8 cellular contexts compared by ENCODE assay signal in the genomic region with DNA sequence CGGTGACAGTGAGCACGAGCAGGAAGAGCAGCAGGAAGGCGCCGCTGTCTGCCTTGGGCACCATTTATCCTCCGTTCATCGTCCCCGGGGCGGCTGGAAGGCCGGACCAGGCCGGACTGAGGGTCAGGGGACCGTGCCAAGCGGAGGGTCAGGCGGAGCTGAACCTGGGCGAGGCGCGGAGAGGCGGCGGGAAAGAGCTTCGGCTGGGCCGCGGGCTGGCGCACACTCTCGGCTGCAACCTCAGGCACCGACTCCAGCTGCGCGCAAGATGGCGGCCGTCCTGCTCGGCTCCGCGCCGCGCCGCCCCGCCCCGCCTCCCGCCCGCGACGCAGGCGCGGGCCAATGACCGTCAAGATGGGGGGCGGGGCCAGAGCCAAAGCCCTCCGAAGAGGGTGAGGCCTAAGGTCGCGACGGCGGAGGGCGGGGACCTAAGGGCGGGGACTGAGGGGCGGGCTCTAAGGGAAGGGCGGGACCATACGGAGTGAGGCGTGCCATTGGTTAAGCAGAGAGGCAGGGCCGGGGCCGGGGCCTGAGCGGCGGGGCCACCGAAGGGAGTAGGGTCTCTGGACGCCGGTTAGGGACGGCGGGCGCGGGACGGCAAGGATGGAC. TPM values are rescaled to one million over a fixed set of nuclear protein-coding genes. Genes with fewer than 3 reads are reported as not detected.
DNase-seq lines count a peak whose midpoint lies in the region; ATAC-seq and TF ChIP-seq lines count a peak whose summit lies in the region.

A gene with protein sequence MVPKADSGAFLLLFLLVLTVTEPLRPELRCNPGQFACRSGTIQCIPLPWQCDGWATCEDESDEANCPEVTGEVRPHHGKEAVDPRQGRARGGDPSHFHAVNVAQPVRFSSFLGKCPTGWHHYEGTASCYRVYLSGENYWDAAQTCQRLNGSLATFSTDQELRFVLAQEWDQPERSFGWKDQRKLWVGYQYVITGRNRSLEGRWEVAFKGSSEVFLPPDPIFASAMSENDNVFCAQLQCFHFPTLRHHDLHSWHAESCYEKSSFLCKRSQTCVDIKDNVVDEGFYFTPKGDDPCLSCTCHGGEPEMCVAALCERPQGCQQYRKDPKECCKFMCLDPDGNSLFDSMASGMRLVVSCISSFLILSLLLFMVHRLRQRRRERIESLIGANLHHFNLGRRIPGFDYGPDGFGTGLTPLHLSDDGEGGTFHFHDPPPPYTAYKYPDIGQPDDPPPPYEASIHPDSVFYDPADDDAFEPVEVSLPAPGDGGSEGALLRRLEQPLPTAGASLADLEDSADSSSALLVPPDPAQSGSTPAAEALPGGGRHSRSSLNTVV (minus strand): TSS at position 270 of the 609 bp plus-strand sequence. CDS start 206 bp downstream, at position 64.

- CTCF ChIA-PET in RWPE1 (lab: Yijun Ruan, JAX), result no interaction called here

- no peak for TF ChIP-seq CTCF in DOHH2 (IDR thresholded peaks at IDR 0.05; ENCODE audit: low read depth, low read length, poor library complexity, severe bottlenecking)
- no peak for TF ChIP-seq CTCF in RWPE1 (conservative IDR thresholded peaks at IDR 0.05; ENCODE audit: low read depth)
- no peak for TF ChIP-seq CTCF in fibroblast of lung (conservative IDR thresholded peaks at IDR 0.05 in 1 of 2, IDR thresholded peaks at IDR 0.05 in 1 of 2; ENCODE audit: low read depth in 1 of 2, low read length in 2 of 2)

- H3K27ac ChIP-seq in DOHH2 (ENCODE audit: low read depth, low read length) (no peak within 1 kb of the TSS; the same call in 1 of the 2 replicates), RWPE1 (peak within 1 kb of the TSS; percentile 86), fibroblast of lung (ENCODE audit: insufficient read depth, low read length) (peak within 1 kb of the TSS; percentile 78)

- H3K9ac ChIP-seq in fibroblast of lung (ENCODE audit: insufficient read depth, low read length), result peak within 1 kb of the TSS; percentile 84

- peak; percentile 82 for DNase-seq in GOT3 (lab: John Stamatoyannopoulos, UW)
- DNase-seq in LoVo (ENCODE audit: low spot score), result peak; percentile 98
- peak; percentile 95 for DNase-seq in RWPE1 (ENCODE audit: low spot score)
- peak; percentile 93 to 95 for DNase-seq in fibroblast of lung (ENCODE audit: low read depth in 2 of 2)
- DNase-seq in naive thymus-derived CD8-positive, alpha-beta T cell, result peak; percentile 88 to 98 (median 96)
- DNase-seq in stimulated activated naive B cell treated with anti-CD40 and anti-IgM and Interleukin-4, amounts not matched to agents 10 μg/mL and 1 μg/mL and 100 μg/mL, for 72 hours, result peak; percentile 89

- H3F3A ChIP-seq in DOHH2 (ENCODE audit: control insufficient read depth, insufficient read depth), result peaks cover 3% of the 10 kb centered on the region; the same call in 1 of the 2 replicates

- peak within 1 kb of the TSS; percentile 79 for H3K27ac Mint-ChIP-seq in activated T-helper 17 cell treated with anti-CD3 and anti-CD28 coated beads, Interleukin-2, amount 50 U/mL, for 72 hours
- H3K27ac Mint-ChIP-seq in naive thymus-derived CD8-positive, alpha-beta T cell, result peak within 1 kb of the TSS; percentile 83 to 94 (median 91)
- H3K27ac Mint-ChIP-seq in stimulated activated naive B cell treated with anti-CD40 and anti-IgM and Interleukin-4, amounts not matched to agents 10 μg/mL and 1 μg/mL and 100 μg/mL, for 72 hours, result peak within 1 kb of the TSS; percentile 86

- no peaks in the 10 kb centered on the region for H3K27me3 Mint-ChIP-seq in activated T-helper 17 cell treated with anti-CD3 and anti-CD28 coated beads, Interleukin-2, amount 50 U/mL, for 72 hours
- H3K27me3 Mint-ChIP-seq in naive thymus-derived CD8-positive, alpha-beta T cell, result no peaks in the 10 kb centered on the region
- no peaks in the 10 kb centered on the region for H3K27me3 Mint-ChIP-seq in stimulated activated naive B cell treated with anti-CD40 and anti-IgM and Interleukin-4, amounts not matched to agents 10 μg/mL and 1 μg/mL and 100 μg/mL, for 72 hours

- peaks cover 15% of the 10 kb centered on the region for H3K4me1 Mint-ChIP-seq in activated T-helper 17 cell treated with anti-CD3 and anti-CD28 coated beads, Interleukin-2, amount 50 U/mL, for 72 hours
- H3K4me1 Mint-ChIP-seq in naive thymus-derived CD8-positive, alpha-beta T cell, result peaks cover 25 to 54% (median 51%) of the 10 kb centered on the region in 4 donors
- peaks cover 36 to 54% of the 10 kb centered on the region in 2 donors for H3K4me1 Mint-ChIP-seq in stimulated activated naive B cell treated with anti-CD40 and anti-IgM and Interleukin-4, amounts not matched to agents 10 μg/mL and 1 μg/mL and 100 μg/mL, for 72 hours

- H3K36me3 ChIP-seq in DOHH2 (ENCODE audit: control insufficient read depth, low read length) (peaks cover 5% of the 10 kb centered on the region), fibroblast of lung (ENCODE audit: control insufficient read depth, insufficient read depth, low read length) (peaks cover 6% of the 10 kb centered on the region)

- peak; percentile 98 for ATAC-seq in activated T-helper 17 cell treated with anti-CD3 and anti-CD28 coated beads, Interleukin-2, amount 50 U/mL, for 72 hours (replicated peaks)
- peak; percentile 93 to 96 for ATAC-seq in naive thymus-derived CD8-positive, alpha-beta T cell
- ATAC-seq in stimulated activated naive B cell treated with anti-CD40 and anti-IgM and Interleukin-4, amounts not matched to agents 10 μg/mL and 1 μg/mL and 100 μg/mL, for 72 hours (replicated peaks), result peak; percentile 95

- peak within 1 kb of the TSS; percentile 85 for H3K4me3 ChIP-seq in DOHH2 (ENCODE audit: low read length)
- H3K4me3 ChIP-seq in fibroblast of lung (replicated peaks in 1 of 4; ENCODE audit: control extremely low read depth in 1 of 4, insufficient read depth in 1 of 4, low read depth in 3 of 4, low read length in 4 of 4), result peak within 1 kb of the TSS; percentile 77 to 88 (median 84)

- peaks cover 45% of the 10 kb centered on the region for H3K4me1 ChIP-seq in DOHH2 (ENCODE audit: control insufficient read depth, low read length)
- H3K4me1 ChIP-seq in fibroblast of lung (ENCODE audit: control insufficient read depth, extremely low read depth, insufficient read depth, low read length), result peaks cover 4% of the 10 kb centered on the region

- peak within 1 kb of the TSS; percentile 85 for H2AFZ ChIP-seq in fibroblast of lung (ENCODE audit: low read length)

- POLR2A ChIA-PET in RWPE1 (lab: Yijun Ruan, JAX; ENCODE audit: low non-redundant PET), result interaction anchor here (1.0 kb wide), 2 partner anchors 11 to 22 kb away, joined by 3 to 4 read pairs; partner anchors contain the start of gene ESS2
- POLR2A ChIA-PET in naive thymus-derived CD8-positive, alpha-beta T cell (lab: Charles Lee), result interaction anchor here (0.6 to 4.3 kb wide), 12 partner anchors 9 to 357 kb away, joined by 3 to 112 read pairs (median 4); partner anchors contain the start of genes CDC45, ESS2 and SLC25A1

- H3K27me3 ChIP-seq in DOHH2 (ENCODE audit: control insufficient read depth, low read length), result no peaks in the 10 kb centered on the region
- H3K27me3 ChIP-seq in fibroblast of lung (ENCODE audit: control insufficient read depth, insufficient read depth, low read length), result no peaks in the 10 kb centered on the region

- peak within 1 kb of the TSS; percentile 87 for H3K4me3 Mint-ChIP-seq in activated T-helper 17 cell treated with anti-CD3 and anti-CD28 coated beads, Interleukin-2, amount 50 U/mL, for 72 hours
- H3K4me3 Mint-ChIP-seq in naive thymus-derived CD8-positive, alpha-beta T cell, result peak within 1 kb of the TSS; percentile 86 to 94 (median 90)
- peak within 1 kb of the TSS; percentile 90 to 93 for H3K4me3 Mint-ChIP-seq in stimulated activated naive B cell treated with anti-CD40 and anti-IgM and Interleukin-4, amounts not matched to agents 10 μg/mL and 1 μg/mL and 100 μg/mL, for 72 hours

- no peaks in the 10 kb centered on the region for H3K9me2 ChIP-seq in DOHH2 (replicated peaks; ENCODE audit: control insufficient read depth, low read length)

- peaks cover 24% of the 10 kb centered on the region for H4K20me1 ChIP-seq in DOHH2 (ENCODE audit: control insufficient read depth, insufficient read depth, low read depth, low read length)
- peaks cover 2% of the 10 kb centered on the region for H4K20me1 ChIP-seq in fibroblast of lung (ENCODE audit: control insufficient read depth, extremely low read depth, insufficient read depth, low read length)

- H3K79me2 ChIP-seq in DOHH2 (ENCODE audit: control insufficient read depth, low read length) (peaks cover 49% of the 10 kb centered on the region), fibroblast of lung (ENCODE audit: control insufficient read depth, insufficient read depth, low read length) (peaks cover 43% of the 10 kb centered on the region)

- no peaks in the 10 kb centered on the region for H3K36me3 Mint-ChIP-seq in activated T-helper 17 cell treated with anti-CD3 and anti-CD28 coated beads, Interleukin-2, amount 50 U/mL, for 72 hours (ENCODE audit: low read depth)
- peaks cover 0 to 3% (median 0%) of the 10 kb centered on the region in 3 donors for H3K36me3 Mint-ChIP-seq in naive thymus-derived CD8-positive, alpha-beta T cell
- H3K36me3 Mint-ChIP-seq in stimulated activated naive B cell treated with anti-CD40 and anti-IgM and Interleukin-4, amounts not matched to agents 10 μg/mL and 1 μg/mL and 100 μg/mL, for 72 hours, result no peaks in the 10 kb centered on the region

- no peaks in the 10 kb centered on the region for H3K9me3 Mint-ChIP-seq in activated T-helper 17 cell treated with anti-CD3 and anti-CD28 coated beads, Interleukin-2, amount 50 U/mL, for 72 hours
- no peaks in the 10 kb centered on the region for H3K9me3 Mint-ChIP-seq in naive thymus-derived CD8-positive, alpha-beta T cell
- no peaks in the 10 kb centered on the region for H3K9me3 Mint-ChIP-seq in stimulated activated naive B cell treated with anti-CD40 and anti-IgM and Interleukin-4, amounts not matched to agents 10 μg/mL and 1 μg/mL and 100 μg/mL, for 72 hours

- H3K4me2 ChIP-seq in DOHH2 (ENCODE audit: low read length), result peak within 1 kb of the TSS; percentile 76
- peak within 1 kb of the TSS; percentile 95 for H3K4me2 ChIP-seq in fibroblast of lung (ENCODE audit: extremely low read depth, insufficient read depth, low read length)

- H3K9me3 ChIP-seq in DOHH2 (ENCODE audit: control insufficient read depth, insufficient read depth, low read length), result no peaks in the 10 kb centered on the region
- H3K9me3 ChIP-seq in fibroblast of lung (ENCODE audit: control insufficient read depth, insufficient read depth, low read depth, low read length), result no peaks in the 10 kb centered on the region

RNA-seq across cellular contexts. Expression of the gene that starts here (rescaled TPM):
- total RNA-seq in activated T-helper 17 cell treated with anti-CD3 and anti-CD28 coated beads, Interleukin-2, amount 50 U/mL, for 72 hours, result 10 to 100 TPM; 22.6 to 27.3 TPM
- total RNA-seq in fibroblast of lung, result 36.2 and 39.5 TPM in 2 replicates
- 34.3 and 41.5 TPM in 2 replicates for polyA plus RNA-seq in fibroblast of lung
- polyA plus RNA-seq in fibroblast of lung (2012), result 35.2 and 35.7 TPM in 2 replicates
- 99.5 and 137 TPM in 2 replicates for polyA minus RNA-seq in fibroblast of lung (ENCODE audit: low replicate concordance)
- total RNA-seq in naive thymus-derived CD8-positive, alpha-beta T cell, result 10 to 100 TPM; 63.3 to 66.6 TPM
- 10 to 100 TPM; 29.5 to 61.8 (median 37.8) TPM for polyA plus RNA-seq in naive thymus-derived CD8-positive, alpha-beta T cell
